Comparison of ENCODE assay signal across 16 cellular contexts in the genomic region with DNA sequence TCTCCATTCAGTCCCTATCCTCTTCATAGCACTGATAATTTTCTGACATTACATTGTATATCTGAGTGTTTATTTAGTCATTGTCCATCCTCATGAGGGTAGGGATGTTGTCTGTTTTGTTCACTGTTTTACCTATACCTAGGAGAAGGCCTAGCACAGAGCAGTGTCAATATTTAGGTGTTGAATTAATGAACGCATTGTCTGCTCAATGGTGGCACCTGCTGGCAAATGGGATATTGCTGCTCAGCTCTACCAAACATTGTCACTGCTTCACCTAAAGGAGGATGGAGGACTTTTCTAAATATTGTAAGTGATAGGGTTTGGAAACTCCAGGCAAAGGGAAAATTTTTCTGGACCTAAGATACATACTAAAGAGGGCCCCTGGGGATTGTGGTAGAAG.
A peak's percentile ranks its signal among the peaks of the same experiment; 100 is the strongest.
DNase-seq lines count a peak whose midpoint lies in the region; ATAC-seq, FAIRE-seq and TF ChIP-seq lines count a peak whose summit lies in the region.
"Had no signal": no experiment of that assay in that cellular context is flagged by ENCODE, and none has a peak within 500 bp of the region (broad histone marks: within the 10 kb centered on the region; RNA-seq: fewer than 3 reads in every experiment).

No MANE protein-coding gene starts in this region.

- H4K91ac ChIP-seq in H1 (replicated peaks; ENCODE audit: insufficient read length, low read length): no peak overlapping the region

- TF ChIP-seq CTCF in LNCaP clone FGC (IDR thresholded peaks at IDR 0.05; ENCODE audit: control insufficient read depth, extremely low read depth, insufficient read depth) (0 out of 2 replicates have a peak, but pooled peaks have one; percentile 14), H1 (IDR thresholded peaks at IDR 0.05; ENCODE audit: control extremely low read depth in 1 of 3, insufficient read depth in 1 of 3, low read depth in 1 of 3, low read length in 3 of 3) (peak in 2 of 3 experiments; percentile 13 to 39; a peak in 1 of 4 replicates), natural killer cell (IDR thresholded peaks at IDR 0.05) (no peak)

- no peaks in the 10 kb centered on the region for H3K23me2 ChIP-seq in H1 (ENCODE audit: low read depth, low read length)

- no peak overlapping the region for H3K27ac ChIP-seq in H1 (ENCODE audit: low read depth, low read length)
- H3K27ac ChIP-seq: transverse colon had no signal

- H2BK20ac ChIP-seq in H1 (ENCODE audit: low read length): no peak overlapping the region

- no peak overlapping the region for H3K4me2 ChIP-seq in H1 (ENCODE audit: insufficient read depth in 1 of 2, low read depth in 2 of 2, low read length in 2 of 2)

- H3K18ac ChIP-seq in H1 (ENCODE audit: extremely low read depth, low read length): no peak overlapping the region

- no peaks in the 10 kb centered on the region for H4K20me1 ChIP-seq in H1 (replicated peaks in 1 of 2; ENCODE audit: control insufficient read depth in 1 of 2, insufficient read depth in 2 of 2, low read length in 2 of 2)

- TF ChIP-seq POLR2A in H1 (IDR thresholded peaks at IDR 0.05; ENCODE audit: control extremely low read depth in 1 of 2, low read depth in 2 of 2, low read length in 2 of 2): no peak

- no peak for ATAC-seq in stimulated activated naive CD8-positive, alpha-beta T cell treated with anti-CD3 and anti-CD28 coated beads, Interleukin-15, Interleukin-2, amounts not matched to agents 100 U/mL and 50 U/mL, for 24 hours
- ATAC-seq in stimulated activated naive CD8-positive, alpha-beta T cell treated with anti-CD3 and anti-CD28 coated beads, Interleukin-15, amount 100 ng/mL, for 72 hours: no peak
- no peak for ATAC-seq in effector memory CD8-positive, alpha-beta T cell (replicated peaks)
- ATAC-seq in HG03045 (IDR thresholded peaks at IDR 0.05; ENCODE audit: unreplicated experiment) (no peak), natural killer cell (no peak)
- ATAC-seq: natural killer cell treated with Interleukin-12 subunit alpha and Interleukin-12 subunit beta and Interleukin-15 and Interleukin-18, amount 100 ng/mL, for 72 hours; right cardiac atrium had no signal

- H2BK12ac ChIP-seq in H1 (ENCODE audit: low read depth, low read length): no peak overlapping the region

- H2AFZ ChIP-seq in H1 (ENCODE audit: low read length): no peak overlapping the region

- no peak overlapping the region for H2BK15ac ChIP-seq in H1 (ENCODE audit: low read length)

- TF ChIP-seq EP300 in H1 (IDR thresholded peaks at IDR 0.05; ENCODE audit: borderline replicate concordance in 1 of 2, low read depth in 2 of 2, low read length in 2 of 2): no peak

- H3K4me1 ChIP-seq in H1 (replicated peaks in 1 of 4; ENCODE audit: control insufficient read depth in 3 of 4, insufficient read depth in 4 of 4, low read length in 3 of 4): no peaks in the 10 kb centered on the region
- H3K4me1 ChIP-seq: transverse colon had no signal

- H3K56ac ChIP-seq in H1 (replicated peaks; ENCODE audit: insufficient read length, low read depth, low read length): no peak overlapping the region

- H3K4ac ChIP-seq in H1 (replicated peaks; ENCODE audit: insufficient read length, low read depth, low read length): no peak overlapping the region

- WGBS in H1 (ENCODE audit: extremely low coverage in 1 of 2, insufficient coverage in 1 of 2, insufficient read length in 1 of 2, insufficient replicate concordance in 2 of 2, low coverage in 1 of 2, low lambda C conversion rate in 2 of 2, missing lambda C conversion rate in 1 of 2), 2 experiments: 100% methylated on average over 1 of the region's 1 CpG; no CpG with 5 or more reads in 1 of the 2 experiments

- CTCF ChIA-PET in H1 (lab: Charles Lee; ENCODE audit: partially characterized antibody): interaction anchor here (0.5 to 1.2 kb wide), 2 partner anchors 9 to 354 kb away, joined by 3 read pairs; no protein-coding TSS in a partner anchor

- H3K79me1 ChIP-seq in H1 (ENCODE audit: low read depth, low read length): no peaks in the 10 kb centered on the region

- H3K9ac ChIP-seq in H1 (replicated peaks in 1 of 4; ENCODE audit: extremely low read depth in 1 of 4, low read depth in 3 of 4, low read length in 3 of 4): no peak overlapping the region

- no peak overlapping the region for H3K27ac Mint-ChIP-seq in stimulated activated naive CD8-positive, alpha-beta T cell treated with anti-CD3 and anti-CD28 coated beads, Interleukin-15, amount 100 ng/mL, for 72 hours
- no peak overlapping the region for H3K27ac Mint-ChIP-seq in effector memory CD8-positive, alpha-beta T cell
- no peak overlapping the region for H3K27ac Mint-ChIP-seq in natural killer cell
- H3K27ac Mint-ChIP-seq: natural killer cell treated with Interleukin-12 subunit alpha and Interleukin-12 subunit beta and Interleukin-15 and Interleukin-18, amount 100 ng/mL, for 72 hours had no signal

- H3K27me3 ChIP-seq in H1 (replicated peaks in 1 of 4; ENCODE audit: control insufficient read depth in 3 of 4, extremely low read depth in 1 of 4, insufficient read depth in 3 of 4, low read length in 3 of 4): no peaks in the 10 kb centered on the region

- no peaks in the 10 kb centered on the region; a peak in 1 of 4 replicates for H3K79me2 ChIP-seq in H1 (ENCODE audit: control insufficient read depth in 1 of 2, insufficient read depth in 2 of 2, low read length in 2 of 2)

- POLR2A ChIA-PET in H1 (lab: Charles Lee; ENCODE audit: partially characterized antibody): no interaction called here

- H3K36me3 Mint-ChIP-seq in effector memory CD8-positive, alpha-beta T cell (ENCODE audit: insufficient read depth): no peaks in the 10 kb centered on the region
- H3K36me3 Mint-ChIP-seq in natural killer cell: no peaks in the 10 kb centered on the region
- H3K36me3 Mint-ChIP-seq: natural killer cell treated with Interleukin-12 subunit alpha and Interleukin-12 subunit beta and Interleukin-15 and Interleukin-18, amount 100 ng/mL, for 72 hours had no signal

- peaks cover 23% of the 10 kb centered on the region for H3K27me3 Mint-ChIP-seq in stimulated activated naive CD8-positive, alpha-beta T cell treated with anti-CD3 and anti-CD28 coated beads, Interleukin-15, amount 100 ng/mL, for 72 hours
- peaks cover 33 to 63% of the 10 kb centered on the region in 2 donors for H3K27me3 Mint-ChIP-seq in effector memory CD8-positive, alpha-beta T cell
- H3K27me3 Mint-ChIP-seq in natural killer cell (ENCODE audit: low read depth in 2 of 2): peaks cover 19 to 29% of the 10 kb centered on the region in 2 donors

- H3K9me3 ChIP-seq in H1 (ENCODE audit: insufficient read depth in 2 of 2, low read depth in 1 of 2, low read length in 1 of 2): peaks cover 3% of the 10 kb centered on the region in 2 experiments; a peak in 2 of 4 replicates
- H3K9me3 ChIP-seq: transverse colon had no signal

- no peak overlapping the region for H2BK120ac ChIP-seq in H1 (replicated peaks; ENCODE audit: low read depth, low read length)

- H3K36me3 ChIP-seq in H1 (ENCODE audit: control insufficient read depth in 2 of 4, insufficient read depth in 4 of 4, low read length in 3 of 4): no peaks in the 10 kb centered on the region
- H3K36me3 ChIP-seq: transverse colon had no signal

- TF ChIP-seq RAD21 in H1 (IDR thresholded peaks at IDR 0.05 in 1 of 2, conservative IDR thresholded peaks at IDR 0.05 in 1 of 2; ENCODE audit: low read depth in 2 of 2, low read length in 2 of 2): peak; percentile 7 to 36; a peak in 2 of 4 replicates

- H3K4me3 ChIP-seq in LNCaP clone FGC (ENCODE audit: low read depth, low read length): no peak overlapping the region
- H3K4me3 ChIP-seq in H1 (ENCODE audit: extremely low read depth in 1 of 4, insufficient read depth in 2 of 4, low read depth in 3 of 4, low read length in 4 of 4): no peak overlapping the region
- H3K4me3 ChIP-seq: transverse colon had no signal

- FAIRE-seq in H1 (lab: Jason Lieb, UNC): no peak

- no peak overlapping the region for H4K5ac ChIP-seq in H1 (ENCODE audit: insufficient read length, low read depth, low read length)

- H3K23ac ChIP-seq in H1 (ENCODE audit: insufficient read length): no peak overlapping the region

- H2AK5ac ChIP-seq in H1 (ENCODE audit: low read depth, low read length): no peak overlapping the region

- no peak overlapping the region for H3K4me3 Mint-ChIP-seq in stimulated activated naive CD8-positive, alpha-beta T cell treated with anti-CD3 and anti-CD28 coated beads, Interleukin-15, amount 100 ng/mL, for 72 hours
- H3K4me3 Mint-ChIP-seq in effector memory CD8-positive, alpha-beta T cell: no peak overlapping the region
- no peak overlapping the region for H3K4me3 Mint-ChIP-seq in natural killer cell
- H3K4me3 Mint-ChIP-seq: natural killer cell treated with Interleukin-12 subunit alpha and Interleukin-12 subunit beta and Interleukin-15 and Interleukin-18, amount 100 ng/mL, for 72 hours had no signal

- no peak overlapping the region for H2BK5ac ChIP-seq in H1 (ENCODE audit: low read depth, low read length)

- peak; percentile 9 for DNase-seq in stimulated activated naive CD8-positive, alpha-beta T cell treated with anti-CD3 and anti-CD28 coated beads, Interleukin-15, Interleukin-2, amounts not matched to agents 100 U/mL and 50 U/mL, for 24 hours
- DNase-seq in stimulated activated naive CD8-positive, alpha-beta T cell treated with anti-CD3 and anti-CD28 coated beads, Interleukin-15, amount 100 ng/mL, for 72 hours: no peak
- no peak for DNase-seq in LNCaP clone FGC (ENCODE audit: low read depth)
- no peak for DNase-seq in H1 (ENCODE audit: low read depth in 1 of 2, low spot score in 2 of 2)
- no peak for DNase-seq in effector memory CD8-positive, alpha-beta T cell
- no peak for DNase-seq in NCI-H748 (lab: John Stamatoyannopoulos, UW; ENCODE audit: unreplicated experiment)
- DNase-seq in natural killer cell: no peak
- DNase-seq: activated naive CD4-positive, alpha-beta T cell; DMS79 treated with DMSO at 0.1 percent for 48 hours; foreskin fibroblast; NCI-H187 treated with DMSO at 0.1 percent for 48 hours; right cardiac atrium; stimulated activated CD4-positive, alpha-beta T cell treated with anti-CD3 and anti-CD28 coated beads, Interleukin-4, amount 100 ng/mL, for 24 hours; transverse colon had no signal

- no peak overlapping the region for H4K8ac ChIP-seq in H1 (ENCODE audit: extremely low read depth, insufficient read depth, low read length)

- peaks cover 7 to 12% of the 10 kb centered on the region in 2 donors for H3K9me3 Mint-ChIP-seq in stimulated activated naive CD8-positive, alpha-beta T cell treated with anti-CD3 and anti-CD28 coated beads, Interleukin-15, amount 100 ng/mL, for 72 hours
- peaks cover 0 to 4% of the 10 kb centered on the region in 2 donors for H3K9me3 Mint-ChIP-seq in effector memory CD8-positive, alpha-beta T cell
- no peaks in the 10 kb centered on the region for H3K9me3 Mint-ChIP-seq in natural killer cell
- H3K9me3 Mint-ChIP-seq: natural killer cell treated with Interleukin-12 subunit alpha and Interleukin-12 subunit beta and Interleukin-15 and Interleukin-18, amount 100 ng/mL, for 72 hours had no signal

- no peak overlapping the region for H3K14ac ChIP-seq in H1 (ENCODE audit: insufficient read length)

- intact Hi-C loops in natural killer cell (cut with micrococcal nuclease): no loop called here

- H3K4me1 Mint-ChIP-seq in stimulated activated naive CD8-positive, alpha-beta T cell treated with anti-CD3 and anti-CD28 coated beads, Interleukin-15, amount 100 ng/mL, for 72 hours: no peaks in the 10 kb centered on the region
- H3K4me1 Mint-ChIP-seq in effector memory CD8-positive, alpha-beta T cell (ENCODE audit: low read depth in 2 of 2): no peaks in the 10 kb centered on the region
- no peaks in the 10 kb centered on the region for H3K4me1 Mint-ChIP-seq in natural killer cell

TF ChIP-seq in H1, 55 proteins besides CTCF, POLR2A, EP300 and RAD21 (continues in another document):
- no peak for TF ChIP-seq CHD2 (IDR thresholded peaks at IDR 0.05; ENCODE audit: low read length)
